In genomic region chr12:2336409-2336829, GRCh38 we compare ENCODE assay signal across 8 cellular contexts.
A peak's percentile ranks its signal among the peaks of the same experiment; 100 is the strongest.
DNase-seq lines count a peak whose midpoint lies in the region; ATAC-seq and TF ChIP-seq lines count a peak whose summit lies in the region.

No MANE protein-coding gene starts in this region.

- TF ChIP-seq CTCF in ascending aorta (IDR thresholded peaks at IDR 0.05): no peak

- H3K27me3 ChIP-seq in ascending aorta: no peaks in the 10 kb centered on the region

- intact Hi-C loops in ascending aorta (cut with DNase I): loop anchor here (5.0 to 10.0 kb wide), 3 partner anchors 34 to 49 kb away; no protein-coding TSS in a partner anchor

- peak overlapping the region; percentile 97 to 99 for H3K27ac ChIP-seq in ascending aorta

- H3K36me3 ChIP-seq in ascending aorta: no peaks in the 10 kb centered on the region

- DNase-seq in AG20443 (ENCODE audit: low spot score) (peak; percentile 86), ascending aorta (ENCODE audit: low spot score in 2 of 2) (peak; percentile 56 to 89), kidney glomerular epithelial cell (lab: John Stamatoyannopoulos, UW) (peak; percentile 92), NCI-H2107 (lab: John Stamatoyannopoulos, UW) (no peak), iPS-NIHi11 (ENCODE audit: low spot score) (no peak)
- DNase-seq in stimulated activated CD4-positive, alpha-beta T cell treated with anti-CD3 and anti-CD28 coated beads, Interleukin-4, amount 100 ng/mL, for 4 hours: no peak

- H3K4me3 ChIP-seq in ascending aorta: peak overlapping the region in 1 of 2 donors; percentile 32

- ATAC-seq in GM19438 (IDR thresholded peaks at IDR 0.05; ENCODE audit: low read depth, unreplicated experiment): peak; percentile 81
- ATAC-seq in HG03521 (IDR thresholded peaks at IDR 0.05; ENCODE audit: unreplicated experiment): peak; percentile 90

- H3K9me3 ChIP-seq in ascending aorta: no peaks in the 10 kb centered on the region

- peaks cover 26 to 73% of the 10 kb centered on the region in 2 donors for H3K4me1 ChIP-seq in ascending aorta

Comparison
In these comparisons a context has a peak if more than half of its experiments do, and no peak if none do; other contexts are left out.
1. DNase-seq: peak in AG20443 (single experiment), ascending aorta (2 of 2) and kidney glomerular epithelial cell (single experiment); none in NCI-H2107 (single experiment), iPS-NIHi11 (single experiment) and stimulated activated CD4-positive, alpha-beta T cell treated with anti-CD3 and anti-CD28 coated beads, Interleukin-4, amount 100 ng/mL, for 4 hours (0 of 2).